ENCODE assay signal across 18 cellular contexts in the genomic region with DNA sequence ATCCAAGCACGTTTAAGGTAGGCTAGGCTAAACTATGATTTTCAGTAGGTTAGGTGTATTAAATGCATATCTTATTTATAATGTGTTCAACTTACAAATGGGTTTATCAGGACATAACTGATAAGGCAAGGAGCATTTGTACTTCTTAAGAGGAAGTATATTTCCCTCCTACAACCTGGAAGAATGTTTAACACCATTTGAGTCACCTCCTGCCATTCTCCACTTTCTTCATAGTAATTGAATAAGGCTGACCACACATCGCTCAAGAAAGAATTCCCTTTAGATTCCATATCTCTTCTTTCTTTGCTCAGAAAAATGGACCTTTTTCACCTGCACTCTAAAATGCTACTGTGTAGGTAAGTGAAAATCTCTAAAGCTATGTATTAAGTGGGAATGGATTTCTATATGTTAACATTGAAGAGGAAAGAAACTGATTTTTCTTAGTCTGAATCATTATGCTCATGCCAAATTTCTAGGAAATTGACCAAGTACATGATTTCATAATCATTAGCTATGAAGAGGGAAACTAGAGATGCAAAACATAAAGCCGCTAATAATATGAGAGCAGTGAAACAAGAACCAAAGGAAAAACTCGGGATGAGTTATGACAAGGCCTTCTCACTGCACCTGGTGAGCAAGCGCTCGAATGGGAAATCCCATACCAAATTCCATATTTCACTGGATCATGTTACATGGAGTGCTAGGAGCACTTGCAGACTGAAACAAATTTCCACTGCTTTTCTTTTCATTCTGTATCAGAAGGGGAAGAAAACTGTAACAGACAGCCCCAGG.
A peak's percentile ranks its signal among the peaks of the same experiment; 100 is the strongest.
DNase-seq lines count a peak whose midpoint lies in the region; TF ChIP-seq lines count a peak whose summit lies in the region.
"Had no signal": no experiment of that assay in that cellular context is flagged by ENCODE, and none has a peak within 500 bp of the region (broad histone marks: within the 10 kb centered on the region; RNA-seq: fewer than 3 reads in every experiment).

No MANE protein-coding gene starts in this region.

- H3K36me3 ChIP-seq in neutrophil = no peaks in the 10 kb centered on the region
- H3K36me3 ChIP-seq: BLaER1 treated with 17β-estradiol and CSF1 and Interleukin-3, amounts not matched to agents 10 nM and 100 nM; ovary had no signal

- peaks cover 40% of the 10 kb centered on the region in 2 experiments for H3K4me1 ChIP-seq in neutrophil (ENCODE audit: control insufficient read depth in 1 of 2, insufficient read depth in 1 of 2, low read depth in 1 of 2, low read length in 1 of 2)

- H3K27me3 ChIP-seq in neutrophil = peaks cover 22% of the 10 kb centered on the region
- H3K27me3 ChIP-seq: BLaER1 treated with 17β-estradiol and CSF1 and Interleukin-3, amounts not matched to agents 10 nM and 100 nM; ovary had no signal

- DNase-seq in M059J (ENCODE audit: low read depth) (peak; percentile 47), NCI-H69 (lab: John Stamatoyannopoulos, UW) (peak; percentile 36), choroid plexus epithelial cell (ENCODE audit: low read depth) (peak; percentile 65), coronary artery (ENCODE audit: low spot score) (no peak), HuH-7.5 (ENCODE audit: low spot score) (no peak), OCI-M2 (lab: John Stamatoyannopoulos, UW; ENCODE audit: unreplicated experiment) (no peak)
- no peak for DNase-seq in stimulated activated CD4-positive, alpha-beta T cell treated with anti-CD3 and anti-CD28 coated beads, Interleukin-2, amount 100 ng/mL, for 24 hours
- DNase-seq: activated CD8-positive, alpha-beta memory T cell treated with anti-CD3 and anti-CD28 coated beads for 24 hours; activated effector memory CD4-positive, alpha-beta T cell treated with anti-CD3 and anti-CD28 coated beads, Interleukin-2, amount 50 U/mL, for 16 hours; aorta; effector CD4-positive, alpha-beta T cell; midbrain; NCI-H345; ovary; PC-3; stimulated activated naive CD8-positive, alpha-beta T cell treated with anti-CD3 and anti-CD28 coated beads, Interleukin-15, amount 100 ng/mL, for 72 hours had no signal

- H3K4me3 ChIP-seq in choroid plexus epithelial cell (ENCODE audit: low read depth, low read length) (no peak overlapping the region), neutrophil (ENCODE audit: low read depth in 1 of 2, low read length in 1 of 2) (peak overlapping the region in 1 of 2 experiments; percentile 3), coronary artery (no peak overlapping the region)
- H3K4me3 ChIP-seq: BLaER1 treated with 17β-estradiol and CSF1 and Interleukin-3, amounts not matched to agents 10 nM and 100 nM; ovary had no signal

- TF ChIP-seq CTCF in choroid plexus epithelial cell (conservative IDR thresholded peaks at IDR 0.05; ENCODE audit: low read depth, low read length) = no peak
- no peak for TF ChIP-seq CTCF in neutrophil (IDR thresholded peaks at IDR 0.05)
- no peak for TF ChIP-seq CTCF in coronary artery (IDR thresholded peaks at IDR 0.05)

- H3K9me3 ChIP-seq in neutrophil = no peaks in the 10 kb centered on the region
- H3K9me3 ChIP-seq: BLaER1 treated with 17β-estradiol and CSF1 and Interleukin-3, amounts not matched to agents 10 nM and 100 nM; ovary had no signal

- H3K27ac ChIP-seq in neutrophil (peak overlapping the region; percentile 76), coronary artery (no peak overlapping the region)
- H3K27ac ChIP-seq: BLaER1 treated with 17β-estradiol and CSF1 and Interleukin-3, amounts not matched to agents 10 nM and 100 nM; ovary had no signal

Comparison
In these comparisons a context has a peak if more than half of its experiments do, and no peak if none do; other contexts are left out.
1. DNase-seq: peak in M059J (single experiment), NCI-H69 (single experiment) and choroid plexus epithelial cell (single experiment); none in coronary artery (single experiment), HuH-7.5 (single experiment), OCI-M2 (single experiment) and stimulated activated CD4-positive, alpha-beta T cell treated with anti-CD3 and anti-CD28 coated beads, Interleukin-2, amount 100 ng/mL, for 24 hours (0 of 2).